ENCODE assay signal across 31 cellular contexts in genomic region chr2:149005471-149006077, GRCh38. TPM values are rescaled to one million over a fixed set of nuclear protein-coding genes. Genes with fewer than 3 reads are reported as not detected.
DNase-seq lines count a peak whose midpoint lies in the region; ATAC-seq and TF ChIP-seq lines count a peak whose summit lies in the region.
"Had no signal": no experiment of that assay in that cellular context is flagged by ENCODE, and none has a peak within 500 bp of the region (broad histone marks: within the 10 kb centered on the region; RNA-seq: fewer than 3 reads in every experiment).

No MANE protein-coding gene starts in this region.

- no peaks in the 10 kb centered on the region for H3K27me3 Mint-ChIP-seq in progenitor cell of endocrine pancreas
- H3K27me3 Mint-ChIP-seq: activated CD8-positive, alpha-beta T cell treated with anti-CD3 and anti-CD28 coated beads for 36 hours; activated naive CD4-positive, alpha-beta T cell treated with anti-CD3 and anti-CD28 coated beads, Interleukin-2, amount 50 U/mL, for 24 hours had no signal

- H3K4me1 Mint-ChIP-seq in progenitor cell of endocrine pancreas (ENCODE audit: low read depth) = peaks cover 24% of the 10 kb centered on the region
- H3K4me1 Mint-ChIP-seq: activated naive CD4-positive, alpha-beta T cell treated with anti-CD3 and anti-CD28 coated beads, Interleukin-2, amount 50 U/mL, for 24 hours; naive B cell had no signal

- no peak for TF ChIP-seq CTCF in progenitor cell of endocrine pancreas (IDR thresholded peaks at IDR 0.05; ENCODE audit: unreplicated experiment)
- TF ChIP-seq CTCF in WERI-Rb-1 (IDR thresholded peaks at IDR 0.05; ENCODE audit: low read depth, low read length) = no peak

- DNase-seq in EH (ENCODE audit: low read depth) (peak; percentile 88), NCI-H2227 treated with DMSO at 0.1 percent for 48 hours (lab: John Stamatoyannopoulos, UW) (peak; percentile 51), epidermal melanocyte (ENCODE audit: insufficient read length, low spot score) (peak; percentile 35), progenitor cell of endocrine pancreas (ENCODE audit: low spot score, unreplicated experiment) (no peak), SHP77 treated with DMSO at 0.1 percent for 48 hours (lab: John Stamatoyannopoulos, UW) (no peak), Kasumi-1 (lab: John Stamatoyannopoulos, UW) (no peak), WERI-Rb-1 (no peak)
- DNase-seq: activated CD8-positive, alpha-beta memory T cell treated with anti-CD3 and anti-CD28 coated beads, Interleukin-2, amount 50 U/mL, for 48 hours; activated CD8-positive, alpha-beta T cell treated with anti-CD3 and anti-CD28 coated beads for 36 hours; C1 segment of cervical spinal cord; effector memory CD4-positive, alpha-beta T cell; erythroblast; glutamatergic neuron; HCEC 1CT; naive B cell; NCI-H146; NCI-H2107; NCI-H524; OCI-M1; T-helper 2 cell; upper lobe of left lung had no signal

- H3K27me3 ChIP-seq in WERI-Rb-1 (ENCODE audit: insufficient read depth, low read depth, severe bottlenecking) = peaks cover 40% of the 10 kb centered on the region
- H3K27me3 ChIP-seq: cardiac muscle cell, upper lobe of left lung had no signal

- no peak for ATAC-seq in HG02870 (IDR thresholded peaks at IDR 0.05; ENCODE audit: unreplicated experiment)
- ATAC-seq: activated CD8-positive, alpha-beta T cell treated with anti-CD3 and anti-CD28 coated beads for 36 hours; left lobe of liver; stimulated activated effector memory CD8-positive, alpha-beta T cell treated with anti-CD3 and anti-CD28 coated beads, Interleukin-12 subunit alpha, Interleukin-12 subunit beta, amount 100 ng/mL, for 72 hours had no signal

- no peak overlapping the region for H3K4me3 ChIP-seq in WERI-Rb-1 (ENCODE audit: low read depth, low read length)
- H3K4me3 ChIP-seq: cardiac muscle cell, coronary artery, upper lobe of left lung had no signal

- H3K36me3 Mint-ChIP-seq in progenitor cell of endocrine pancreas (ENCODE audit: insufficient read depth) = peaks cover 35% of the 10 kb centered on the region
- H3K36me3 Mint-ChIP-seq: activated naive CD4-positive, alpha-beta T cell treated with anti-CD3 and anti-CD28 coated beads, Interleukin-2, amount 50 U/mL, for 24 hours; naive B cell had no signal

- no peaks in the 10 kb centered on the region for H3K36me3 ChIP-seq in WERI-Rb-1
- H3K36me3 ChIP-seq: cardiac muscle cell, upper lobe of left lung had no signal

- H3K27ac ChIP-seq in WERI-Rb-1 = no peak overlapping the region
- H3K27ac ChIP-seq: cardiac muscle cell, coronary artery, upper lobe of left lung had no signal

- H3K9me3 ChIP-seq in WERI-Rb-1 (ENCODE audit: severe bottlenecking) = no peaks in the 10 kb centered on the region
- H3K9me3 ChIP-seq: upper lobe of left lung had no signal

- no peak overlapping the region for H3K4me3 Mint-ChIP-seq in progenitor cell of endocrine pancreas (ENCODE audit: low read depth)
- H3K4me3 Mint-ChIP-seq: activated CD8-positive, alpha-beta T cell treated with anti-CD3 and anti-CD28 coated beads for 36 hours; activated naive CD4-positive, alpha-beta T cell treated with anti-CD3 and anti-CD28 coated beads, Interleukin-2, amount 50 U/mL, for 24 hours; activated T-helper 1 cell treated with anti-CD3 and anti-CD28 coated beads, Interleukin-12 subunit alpha, Interleukin-12 subunit beta, Interleukin-2, Interleukin-4 antibody, amounts not matched to agents 30 ng/mL and 10 ng/mL and 1 ng/mL, durations not matched to agents 14 hours and 24 hours and 36 hours; naive B cell; stimulated activated effector memory CD8-positive, alpha-beta T cell treated with anti-CD3 and anti-CD28 coated beads, Interleukin-12 subunit alpha, Interleukin-12 subunit beta, amount 100 ng/mL, for 72 hours had no signal

- peak overlapping the region; percentile 36 for H3K27ac Mint-ChIP-seq in progenitor cell of endocrine pancreas
- H3K27ac Mint-ChIP-seq: activated CD8-positive, alpha-beta T cell treated with anti-CD3 and anti-CD28 coated beads for 36 hours; activated naive CD4-positive, alpha-beta T cell treated with anti-CD3 and anti-CD28 coated beads, Interleukin-2, amount 50 U/mL, for 24 hours; activated T-helper 1 cell treated with anti-CD3 and anti-CD28 coated beads, Interleukin-12 subunit alpha, Interleukin-12 subunit beta, Interleukin-2, Interleukin-4 antibody, amounts not matched to agents 30 ng/mL and 10 ng/mL and 1 ng/mL, durations not matched to agents 14 hours and 24 hours and 36 hours; naive B cell; stimulated activated effector memory CD8-positive, alpha-beta T cell treated with anti-CD3 and anti-CD28 coated beads, Interleukin-12 subunit alpha, Interleukin-12 subunit beta, amount 100 ng/mL, for 72 hours had no signal

- peaks cover 8% of the 10 kb centered on the region for H3K9me3 Mint-ChIP-seq in progenitor cell of endocrine pancreas (ENCODE audit: low read depth)
- H3K9me3 Mint-ChIP-seq: activated CD8-positive, alpha-beta T cell treated with anti-CD3 and anti-CD28 coated beads for 36 hours; activated naive CD4-positive, alpha-beta T cell treated with anti-CD3 and anti-CD28 coated beads, Interleukin-2, amount 50 U/mL, for 24 hours; activated T-helper 1 cell treated with anti-CD3 and anti-CD28 coated beads, Interleukin-12 subunit alpha, Interleukin-12 subunit beta, Interleukin-2, Interleukin-4 antibody, amounts not matched to agents 30 ng/mL and 10 ng/mL and 1 ng/mL, durations not matched to agents 14 hours and 24 hours and 36 hours; naive B cell; stimulated activated effector memory CD8-positive, alpha-beta T cell treated with anti-CD3 and anti-CD28 coated beads, Interleukin-12 subunit alpha, Interleukin-12 subunit beta, amount 100 ng/mL, for 72 hours had no signal

RNA-seq across cellular contexts. Expression of gene LYPD6B, which starts 32.9 kb away (rescaled TPM):
- 140 TPM in 2 replicates for total RNA-seq in progenitor cell of endocrine pancreas
- total RNA-seq: activated CD8-positive, alpha-beta T cell treated with anti-CD3 and anti-CD28 coated beads for 36 hours; activated T-helper 1 cell treated with anti-CD3 and anti-CD28 coated beads, Interleukin-12 subunit alpha, Interleukin-12 subunit beta, Interleukin-2, Interleukin-4 antibody, amounts not matched to agents 30 ng/mL and 10 ng/mL and 1 ng/mL, durations not matched to agents 14 hours and 24 hours and 36 hours; left lobe of liver; mesenteric fat pad; pulmonary artery endothelial cell; subcutaneous adipose tissue had no signal

Comparison
In these comparisons a context has a peak if more than half of its experiments do, and no peak if none do; other contexts are left out.
1. DNase-seq: peak in EH (single experiment), NCI-H2227 treated with DMSO at 0.1 percent for 48 hours (single experiment) and epidermal melanocyte (single experiment); none in progenitor cell of endocrine pancreas (single experiment), SHP77 treated with DMSO at 0.1 percent for 48 hours (single experiment), Kasumi-1 (0 of 2) and WERI-Rb-1 (single experiment).